In genomic region chr16:10738231-10739077, GRCh38 we compare ENCODE assay signal across 1 cellular context.
TF ChIP-seq lines count a peak whose summit lies in the region.

No MANE protein-coding gene starts in this region.

TF ChIP-seq in GM12878, 131 proteins besides CTCF, POLR2A, EP300 and RAD21 (continued from another document and continues in another):
- TF ChIP-seq MLLT1 (IDR thresholded peaks at IDR 0.05) (0 out of 2 replicates have a peak, but pooled peaks have one; percentile 1), E2F4 (IDR thresholded peaks at IDR 0.05; ENCODE audit: low read depth, low read length) (no peak), CEBPZ (IDR thresholded peaks at IDR 0.05; ENCODE audit: low read depth, low read length) (no peak), HSF1 (IDR thresholded peaks at IDR 0.05; ENCODE audit: low read depth, low read length) (no peak), IRF3 (IDR thresholded peaks at IDR 0.05) (no peak), JUND (IDR thresholded peaks at IDR 0.05; ENCODE audit: low read depth, low read length) (peak; percentile 65; the same call in 1 of the 2 replicates), TCF3 (IDR thresholded peaks at IDR 0.05; ENCODE audit: borderline replicate concordance, insufficient read depth, low read depth, low read length) (peak; percentile 88), BMI1 (IDR thresholded peaks at IDR 0.05; ENCODE audit: borderline replicate concordance) (no peak), HDAC2 (IDR thresholded peaks at IDR 0.05) (no peak), CBX5 (IDR thresholded peaks at IDR 0.05; ENCODE audit: low read depth) (peak; percentile 17; the same call in 1 of the 2 replicates), PML (IDR thresholded peaks at IDR 0.05; ENCODE audit: low read length) (peak; percentile 39; the same call in 1 of the 2 replicates), PKNOX1 (IDR thresholded peaks at IDR 0.05) (peak; percentile 96), JUNB (IDR thresholded peaks at IDR 0.05) (peak; percentile 83), POLR2AphosphoS5 (IDR thresholded peaks at IDR 0.05; ENCODE audit: low read length) (no peak), SREBF2 (IDR thresholded peaks at IDR 0.05; ENCODE audit: low read length) (no peak), CHD1 (IDR thresholded peaks at IDR 0.05; ENCODE audit: low read depth, low read length) (no peak), BRCA1 (IDR thresholded peaks at IDR 0.05; ENCODE audit: low read depth, low read length) (no peak), SPI1 (IDR thresholded peaks at IDR 0.05; ENCODE audit: borderline replicate concordance, insufficient read depth, low read depth, low read length) (no peak), RCOR1 (conservative IDR thresholded peaks at IDR 0.05; ENCODE audit: low read depth, low read length) (no peak), TCF12 (IDR thresholded peaks at IDR 0.05; ENCODE audit: low read depth, low read length) (peak; percentile 86), PBX3 (IDR thresholded peaks at IDR 0.05; ENCODE audit: insufficient replicate concordance, low read depth, low read length) (peak; percentile 88), BCLAF1 (IDR thresholded peaks at IDR 0.05) (no peak), SMC3 (IDR thresholded peaks at IDR 0.05; ENCODE audit: borderline replicate concordance, low read length) (peak; percentile 11; the same call in 1 of the 2 replicates), ATF2 (IDR thresholded peaks at IDR 0.05; ENCODE audit: low read length) (peak; percentile 67), IKZF1 (conservative IDR thresholded peaks at IDR 0.05) (peak; percentile 81), NR2F1 (conservative IDR thresholded peaks at IDR 0.05) (peak; percentile 97), GATAD2B (conservative IDR thresholded peaks at IDR 0.05; ENCODE audit: low read depth) (peak; percentile 31), IRF4 (IDR thresholded peaks at IDR 0.05; ENCODE audit: low read depth, low read length) (peak; percentile 80; the same call in 1 of the 2 replicates), RBBP5 (conservative IDR thresholded peaks at IDR 0.05) (no peak), CUX1 (IDR thresholded peaks at IDR 0.05; ENCODE audit: insufficient replicate concordance, low read depth, low read length) (no peak), ZSCAN29 (IDR thresholded peaks at IDR 0.05) (no peak), ETV6 (conservative IDR thresholded peaks at IDR 0.05 in 1 of 2, IDR thresholded peaks at IDR 0.05 in 1 of 2; ENCODE audit: borderline replicate concordance in 1 of 2, low read depth in 1 of 2) (peak in 1 of 2 experiments; percentile 58; a peak in 2 of 4 replicates)
